Comparison of ENCODE assay signal across 17 cellular contexts in the genomic region with DNA sequence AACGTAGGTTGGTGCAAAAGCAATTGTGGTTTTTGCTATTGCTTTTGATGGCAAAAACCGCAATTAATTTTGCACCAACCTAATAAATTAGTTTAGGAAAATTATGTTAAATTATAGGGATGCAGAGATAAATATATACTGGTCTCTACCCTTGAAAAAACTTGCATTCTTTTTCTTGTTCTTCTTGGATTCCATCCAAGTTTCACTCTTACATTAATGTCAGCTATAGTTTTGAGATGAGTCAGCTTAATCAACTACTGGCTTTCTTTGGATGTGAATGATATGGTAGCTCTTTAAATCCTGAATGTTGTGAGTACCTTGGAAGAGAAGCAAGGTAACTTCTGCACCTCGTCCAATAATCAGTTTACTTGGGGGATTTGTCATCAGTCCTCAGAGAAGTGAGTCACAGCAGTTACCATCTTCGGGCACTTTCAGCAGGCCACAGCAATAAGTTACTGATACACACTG.
DNase-seq lines count a peak whose midpoint lies in the region; ATAC-seq, FAIRE-seq and TF ChIP-seq lines count a peak whose summit lies in the region.
"Had no signal": no experiment of that assay in that cellular context is flagged by ENCODE, and none has a peak within 500 bp of the region (broad histone marks: within the 10 kb centered on the region; RNA-seq: fewer than 3 reads in every experiment).

No MANE protein-coding gene starts in this region.

- H3K9me3 Mint-ChIP-seq in GM23338: no peaks in the 10 kb centered on the region
- no peaks in the 10 kb centered on the region for H3K9me3 Mint-ChIP-seq in CD4-positive, alpha-beta T cell
- H3K9me3 Mint-ChIP-seq: activated naive CD8-positive, alpha-beta T cell treated with anti-CD3 and anti-CD28 coated beads, Interleukin-2, amount 50 U/mL, for 24 hours; natural killer cell treated with Interleukin-12 subunit alpha and Interleukin-12 subunit beta and Interleukin-15 and Interleukin-18, amount 100 ng/mL, for 72 hours had no signal

- no peaks in the 10 kb centered on the region for H3F3A ChIP-seq in GM23338 (replicated peaks; ENCODE audit: low read depth)

- no peaks in the 10 kb centered on the region for H3K36me3 Mint-ChIP-seq in GM23338 (ENCODE audit: low read depth)
- H3K36me3 Mint-ChIP-seq in CD4-positive, alpha-beta T cell (ENCODE audit: low read depth): no peaks in the 10 kb centered on the region
- H3K36me3 Mint-ChIP-seq: natural killer cell treated with Interleukin-12 subunit alpha and Interleukin-12 subunit beta and Interleukin-15 and Interleukin-18, amount 100 ng/mL, for 72 hours had no signal

- H3K4me1 ChIP-seq in GM23338 (ENCODE audit: insufficient read depth) (peaks cover 15% of the 10 kb centered on the region), OCI-LY7 (ENCODE audit: insufficient read depth, low read length, poor library complexity, severe bottlenecking) (peaks cover 25% of the 10 kb centered on the region)
- H3K4me1 ChIP-seq: left lung, sigmoid colon, SJCRH30 had no signal

- DNase-seq in CD1c-positive myeloid dendritic cell (ENCODE audit: extremely low spot score) (peak; percentile 6), GM23338 (ENCODE audit: low spot score) (no peak), RWPE1 (ENCODE audit: low spot score) (peak; percentile 62), fibroblast of peridontal ligament (ENCODE audit: extremely low read depth) (peak; percentile 58), D721Med (ENCODE audit: insufficient read length, low spot score) (no peak), OCI-LY7 (ENCODE audit: low spot score) (no peak)
- no peak for DNase-seq in CD4-positive, alpha-beta T cell
- DNase-seq: activated naive CD8-positive, alpha-beta T cell treated with anti-CD3 and anti-CD28 coated beads, Interleukin-2, amount 50 U/mL, for 24 hours; DND-41; glutamatergic neuron; left lung; sigmoid colon; SJCRH30; WERI-Rb-1 had no signal

- no peaks in the 10 kb centered on the region for H3K9me2 ChIP-seq in GM23338 (ENCODE audit: insufficient read depth)
- no peaks in the 10 kb centered on the region for H3K9me2 ChIP-seq in OCI-LY7 (ENCODE audit: insufficient read depth, low read length)

- POLR2A ChIA-PET in RWPE1 (lab: Yijun Ruan, JAX; ENCODE audit: low non-redundant PET): interaction anchor here (0.5 kb wide), 1 partner anchor 32 kb away, joined by 6 read pairs; no protein-coding TSS in a partner anchor
- POLR2A ChIA-PET in CD4-positive, alpha-beta T cell (lab: Charles Lee): no interaction called here
- POLR2A ChIA-PET in OCI-LY7 (lab: Charles Lee): interaction anchor here (0.7 to 1.2 kb wide), 2 partner anchors 31 to 542 kb away, joined by 3 read pairs; no protein-coding TSS in a partner anchor

- H3K4me3 ChIP-seq in GM23338 (no peak overlapping the region), OCI-LY7 (ENCODE audit: low read depth, low read length, poor library complexity, severe bottlenecking) (no peak overlapping the region)
- H3K4me3 ChIP-seq: left lung, sigmoid colon, SJCRH30 had no signal

- FAIRE-seq in D721Med (lab: Jason Lieb, UNC): no peak

- H2AFZ ChIP-seq in GM23338 (0 out of 2 replicates have a peak overlapping the region, but pooled peaks have one; percentile 18), OCI-LY7 (ENCODE audit: low read length) (no peak overlapping the region)

- no peak for TF ChIP-seq CTCF in GM23338 (conservative IDR thresholded peaks at IDR 0.05; ENCODE audit: low read depth in 2 of 2)
- TF ChIP-seq CTCF in RWPE1 (conservative IDR thresholded peaks at IDR 0.05; ENCODE audit: low read depth): no peak
- TF ChIP-seq CTCF in CD4-positive, alpha-beta T cell (IDR thresholded peaks at IDR 0.05): no peak
- no peak for TF ChIP-seq CTCF in D721Med (IDR thresholded peaks at IDR 0.05; ENCODE audit: insufficient read depth, missing control alignments)
- no peak for TF ChIP-seq CTCF in OCI-LY7 (conservative IDR thresholded peaks at IDR 0.05; ENCODE audit: low read length)

- H3K27me3 Mint-ChIP-seq in GM23338 (ENCODE audit: insufficient read depth, low read depth, poor library complexity): peaks cover 1% of the 10 kb centered on the region
- no peaks in the 10 kb centered on the region for H3K27me3 Mint-ChIP-seq in CD4-positive, alpha-beta T cell
- H3K27me3 Mint-ChIP-seq: activated naive CD8-positive, alpha-beta T cell treated with anti-CD3 and anti-CD28 coated beads, Interleukin-2, amount 50 U/mL, for 24 hours; B cell; natural killer cell treated with Interleukin-12 subunit alpha and Interleukin-12 subunit beta and Interleukin-15 and Interleukin-18, amount 100 ng/mL, for 72 hours had no signal

- ATAC-seq in GM23338: no peak
- no peak for ATAC-seq in GM21447 (IDR thresholded peaks at IDR 0.05; ENCODE audit: unreplicated experiment)
- ATAC-seq in CD4-positive, alpha-beta T cell (ENCODE audit: poor library complexity): no peak
- ATAC-seq: activated naive CD8-positive, alpha-beta T cell treated with anti-CD3 and anti-CD28 coated beads, Interleukin-2, amount 50 U/mL, for 24 hours; left lung; natural killer cell treated with Interleukin-12 subunit alpha and Interleukin-12 subunit beta and Interleukin-15 and Interleukin-18, amount 100 ng/mL, for 72 hours had no signal

- H3K27ac ChIP-seq in GM23338 (ENCODE audit: low read depth) (no peak overlapping the region), RWPE1 (no peak overlapping the region), OCI-LY7 (ENCODE audit: low read depth, low read length, poor library complexity, severe bottlenecking) (no peak overlapping the region)
- no peak overlapping the region for H3K27ac ChIP-seq in CD4-positive, alpha-beta T cell (ENCODE audit: low read depth, low read length)
- H3K27ac ChIP-seq: left lung, sigmoid colon, SJCRH30, WERI-Rb-1 had no signal

- no peak overlapping the region for H3K4me2 ChIP-seq in GM23338
- H3K4me2 ChIP-seq in OCI-LY7 (ENCODE audit: low read length): no peak overlapping the region

- intact Hi-C loops in CD4-positive, alpha-beta T cell (cut with DNase I, micrococcal nuclease): no loop called here
- intact Hi-C loops in OCI-LY7 (cut with micrococcal nuclease; ENCODE audit: unreplicated experiment): no loop called here

- H3K79me2 ChIP-seq in GM23338 (replicated peaks; ENCODE audit: insufficient read depth): no peaks in the 10 kb centered on the region
- H3K79me2 ChIP-seq in OCI-LY7 (ENCODE audit: insufficient read depth, low read depth, low read length): no peaks in the 10 kb centered on the region

- CTCF ChIA-PET in RWPE1 (lab: Yijun Ruan, JAX) (interaction anchor here (0.7 kb wide), 1 partner anchor 557 kb away, joined by 3 read pairs; no protein-coding TSS in a partner anchor), OCI-LY7 (lab: Charles Lee; ENCODE audit: unreplicated experiment) (no interaction called here)
- CTCF ChIA-PET in CD4-positive, alpha-beta T cell (lab: Charles Lee): no interaction called here

- no TSS peak for BruUV-seq in OCI-LY7 (replicated peaks; lab: Mats Ljungman, UMichigan)

- H4K20me1 ChIP-seq in GM23338 (replicated peaks; ENCODE audit: insufficient read depth) (no peaks in the 10 kb centered on the region), OCI-LY7 (ENCODE audit: insufficient read depth, low read length) (no peaks in the 10 kb centered on the region)

- no peaks in the 10 kb centered on the region for H3K27me3 ChIP-seq in GM23338 (ENCODE audit: insufficient read depth)
- no peaks in the 10 kb centered on the region for H3K27me3 ChIP-seq in CD4-positive, alpha-beta T cell (ENCODE audit: control insufficient read depth, insufficient read depth, low read length)
- H3K27me3 ChIP-seq: left lung, sigmoid colon, SJCRH30 had no signal

- H3K27ac Mint-ChIP-seq in GM23338: no peak overlapping the region
- H3K27ac Mint-ChIP-seq in CD4-positive, alpha-beta T cell: no peak overlapping the region
- H3K27ac Mint-ChIP-seq: activated naive CD8-positive, alpha-beta T cell treated with anti-CD3 and anti-CD28 coated beads, Interleukin-2, amount 50 U/mL, for 24 hours; B cell; natural killer cell treated with Interleukin-12 subunit alpha and Interleukin-12 subunit beta and Interleukin-15 and Interleukin-18, amount 100 ng/mL, for 72 hours had no signal

- no peak overlapping the region for H3K4me3 Mint-ChIP-seq in GM23338
- H3K4me3 Mint-ChIP-seq in CD4-positive, alpha-beta T cell: no peak overlapping the region
- H3K4me3 Mint-ChIP-seq: activated naive CD8-positive, alpha-beta T cell treated with anti-CD3 and anti-CD28 coated beads, Interleukin-2, amount 50 U/mL, for 24 hours; B cell; natural killer cell treated with Interleukin-12 subunit alpha and Interleukin-12 subunit beta and Interleukin-15 and Interleukin-18, amount 100 ng/mL, for 72 hours had no signal

- peaks cover 28% of the 10 kb centered on the region for H3K4me1 Mint-ChIP-seq in GM23338
- no peaks in the 10 kb centered on the region for H3K4me1 Mint-ChIP-seq in CD4-positive, alpha-beta T cell (ENCODE audit: low read depth)

- no peaks in the 10 kb centered on the region for H3K9me3 ChIP-seq in CD4-positive, alpha-beta T cell (ENCODE audit: control insufficient read depth, low read length)
- H3K9me3 ChIP-seq in OCI-LY7 (ENCODE audit: low read length): no peaks in the 10 kb centered on the region
- H3K9me3 ChIP-seq: left lung, sigmoid colon, SJCRH30 had no signal

- no peaks in the 10 kb centered on the region for H3K36me3 ChIP-seq in GM23338 (ENCODE audit: insufficient read depth)
- H3K36me3 ChIP-seq in OCI-LY7 (ENCODE audit: insufficient read depth, low read length): no peaks in the 10 kb centered on the region
- H3K36me3 ChIP-seq: left lung, sigmoid colon, SJCRH30, WERI-Rb-1 had no signal

TF ChIP-seq in GM23338, 12 proteins besides CTCF, POLR2A, EP300 and RAD21:
- TF ChIP-seq NANOG (IDR thresholded peaks at IDR 0.05; ENCODE audit: borderline replicate concordance): no peak
- no peak for TF ChIP-seq STAT1 (IDR thresholded peaks at IDR 0.05; ENCODE audit: unreplicated experiment)
- no peak for TF ChIP-seq POLR2AphosphoS5 (IDR thresholded peaks at IDR 0.05; ENCODE audit: low read depth)
TF ChIP-seq in GM23338: peak in this region for 0.

Comparison
In these comparisons a context has a peak if more than half of its experiments do, and no peak if none do; other contexts are left out.
1. DNase-seq: peak in CD1c-positive myeloid dendritic cell (single experiment), RWPE1 (single experiment) and fibroblast of peridontal ligament (single experiment); none in GM23338 (single experiment), CD4-positive, alpha-beta T cell (0 of 10), D721Med (single experiment) and OCI-LY7 (single experiment).